19 cellular contexts compared by ENCODE assay signal in the genomic region with DNA sequence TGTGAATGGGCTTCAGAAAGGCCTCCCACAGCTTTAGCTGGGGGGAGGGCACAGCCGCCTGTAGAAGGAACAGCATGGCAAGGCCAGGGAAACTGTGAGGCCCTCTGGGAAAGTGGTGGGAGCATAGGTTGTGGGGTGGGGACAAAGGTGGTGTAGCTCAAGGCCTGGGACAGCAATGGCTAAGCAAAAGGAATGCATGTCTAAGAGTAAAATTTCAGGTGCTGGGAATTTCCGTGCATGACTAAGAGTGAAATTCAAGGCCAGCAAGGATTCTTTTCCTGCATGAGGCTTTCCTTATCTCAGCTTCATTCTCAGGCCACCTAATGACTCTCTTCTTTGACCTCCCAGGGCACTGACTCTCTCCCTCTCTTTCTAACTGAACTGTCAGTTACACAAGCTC.
DNase-seq lines count a peak whose midpoint lies in the region; ATAC-seq and TF ChIP-seq lines count a peak whose summit lies in the region.
"Had no signal": no experiment of that assay in that cellular context is flagged by ENCODE, and none has a peak within 500 bp of the region (broad histone marks: within the 10 kb centered on the region; RNA-seq: fewer than 3 reads in every experiment).

No MANE protein-coding gene starts in this region.

- H3K27ac ChIP-seq in brain microvascular endothelial cell = no peak overlapping the region
- H3K27ac ChIP-seq: psoas muscle had no signal

- in situ Hi-C loops in brain microvascular endothelial cell (cut with HindIII; ENCODE audit: low pct_ligation_motif_present, low sequenced_read_pairs) = no loop called here

- peak; percentile 59 for DNase-seq in 8988T
- peak; percentile 6 for DNase-seq in HT1080 (ENCODE audit: low read depth)
- DNase-seq in brain microvascular endothelial cell = peak; percentile 33
- DNase-seq in iris pigment epithelial cell (ENCODE audit: low read depth) = peak; percentile 43
- DNase-seq in ureter (ENCODE audit: low spot score) = no peak
- no peak for DNase-seq in NCI-H345 treated with DMSO at 0.1 percent for 48 hours (lab: John Stamatoyannopoulos, UW; ENCODE audit: unreplicated experiment)
- DNase-seq in stimulated activated CD4-positive, alpha-beta T cell treated with anti-CD3 and anti-CD28 coated beads, Interleukin-1b, Interleukin-23, amount 100 ng/mL, for 48 hours = no peak
- no peak for DNase-seq in T-cell
- DNase-seq: caudate nucleus; CD4-positive, alpha-beta memory T cell; glutamatergic neuron; Karpas-422; kidney; NCI-H187; NCI-H774; SHP77; T-helper 17 cell had no signal

- peaks cover 21 to 28% of the 10 kb centered on the region in 2 donors for H3K27me3 Mint-ChIP-seq in T-cell

- H3K27ac Mint-ChIP-seq in T-cell = no peak overlapping the region
- H3K27ac Mint-ChIP-seq: activated naive CD4-positive, alpha-beta T cell treated with anti-CD3 and anti-CD28 coated beads, Interleukin-2, amount 50 U/mL, for 24 hours; CD4-positive, alpha-beta memory T cell; T-helper 17 cell had no signal

- H3K4me3 Mint-ChIP-seq in T-cell = no peak overlapping the region
- H3K4me3 Mint-ChIP-seq: activated naive CD4-positive, alpha-beta T cell treated with anti-CD3 and anti-CD28 coated beads, Interleukin-2, amount 50 U/mL, for 24 hours; CD4-positive, alpha-beta memory T cell; T-helper 17 cell had no signal

- no peak for ATAC-seq in T-cell (replicated peaks in 1 of 4)
- ATAC-seq: psoas muscle, T-helper 17 cell had no signal

- H3K4me1 Mint-ChIP-seq in T-cell = no peaks in the 10 kb centered on the region
- H3K4me1 Mint-ChIP-seq: activated naive CD4-positive, alpha-beta T cell treated with anti-CD3 and anti-CD28 coated beads, Interleukin-2, amount 50 U/mL, for 24 hours; CD4-positive, alpha-beta memory T cell; T-helper 17 cell had no signal

- peaks cover 0 to 5% (median 0%) of the 10 kb centered on the region in 3 donors for H3K9me3 Mint-ChIP-seq in T-cell
- H3K9me3 Mint-ChIP-seq: activated naive CD4-positive, alpha-beta T cell treated with anti-CD3 and anti-CD28 coated beads, Interleukin-2, amount 50 U/mL, for 24 hours; CD4-positive, alpha-beta memory T cell had no signal

- H3K27me3 ChIP-seq in brain microvascular endothelial cell (replicated peaks) = peaks cover 13% of the 10 kb centered on the region

- no peak for TF ChIP-seq CTCF in brain microvascular endothelial cell (IDR thresholded peaks at IDR 0.05; ENCODE audit: low read depth, low read length, missing control alignments)

- no peak overlapping the region for H3K4me3 ChIP-seq in brain microvascular endothelial cell (ENCODE audit: low read depth, low read length)
- H3K4me3 ChIP-seq: psoas muscle had no signal

- no peaks in the 10 kb centered on the region for H3K36me3 Mint-ChIP-seq in T-cell
- H3K36me3 Mint-ChIP-seq: activated naive CD4-positive, alpha-beta T cell treated with anti-CD3 and anti-CD28 coated beads, Interleukin-2, amount 50 U/mL, for 24 hours; CD4-positive, alpha-beta memory T cell had no signal

- CTCF ChIA-PET in T-cell (lab: Charles Lee) = no interaction called here

- no peaks in the 10 kb centered on the region for H3K36me3 ChIP-seq in brain microvascular endothelial cell (replicated peaks)

- POLR2A ChIA-PET in T-cell (lab: Charles Lee) = no interaction called here

Comparison
In these comparisons a context has a peak if more than half of its experiments do, and no peak if none do; other contexts are left out.
1. DNase-seq: peak in 8988T (single experiment), HT1080 (single experiment), brain microvascular endothelial cell (single experiment) and iris pigment epithelial cell (single experiment); none in ureter (single experiment), NCI-H345 treated with DMSO at 0.1 percent for 48 hours (single experiment), stimulated activated CD4-positive, alpha-beta T cell treated with anti-CD3 and anti-CD28 coated beads, Interleukin-1b, Interleukin-23, amount 100 ng/mL, for 48 hours (single experiment) and T-cell (0 of 34).